In genomic region chr12:39178837-39179236, GRCh38 we compare ENCODE assay signal across 27 cellular contexts.
"Had no signal": no experiment of that assay in that cellular context is flagged by ENCODE, and none has a peak within 500 bp of the region (broad histone marks: within the 10 kb centered on the region; RNA-seq: fewer than 3 reads in every experiment).

No MANE protein-coding gene starts in this region.

- H3K4me3 Mint-ChIP-seq: immature natural killer cell; mesothelial cell of epicardium; naive thymus-derived CD4-positive, alpha-beta T cell; natural killer cell treated with Interleukin-12 subunit alpha and Interleukin-12 subunit beta and Interleukin-15 and Interleukin-18, amount 100 ng/mL, for 72 hours; stimulated activated naive B cell treated with anti-CD40 and anti-IgM and Interleukin-4, amounts not matched to agents 10 μg/mL and 1 μg/mL and 100 μg/mL, for 72 hours had no signal

- DNase-seq: hypothalamus; immature natural killer cell; kidney; left ventricle myocardium inferior; mesendoderm; naive thymus-derived CD4-positive, alpha-beta T cell; ovary; stimulated activated CD4-positive, alpha-beta T cell treated with anti-CD3 and anti-CD28 coated beads, Interleukin-12 subunit alpha, Interleukin-12 subunit beta, amount 100 ng/mL, for 4 hours; stimulated activated CD4-positive, alpha-beta T cell treated with anti-CD3 and anti-CD28 coated beads, Interleukin-15, amount 100 ng/mL, for 24 hours; stimulated activated CD4-positive, alpha-beta T cell treated with anti-CD3 and anti-CD28 coated beads, Interleukin-2, amount 100 ng/mL, for 24 hours; stimulated activated CD4-positive, alpha-beta T cell treated with anti-CD3 and anti-CD28 coated beads, Interleukin-4, amount 100 ng/mL, for 1 hour; stimulated activated naive B cell treated with anti-CD40 and anti-IgM and Interleukin-4, amounts not matched to agents 10 μg/mL and 1 μg/mL and 100 μg/mL, for 72 hours; stimulated activated naive CD8-positive, alpha-beta T cell treated with anti-CD3 and anti-CD28 coated beads, Interleukin-15, Interleukin-2, amounts not matched to agents 100 U/mL and 50 U/mL, for 24 hours; stomach; testis; thyroid gland; transverse colon; upper lobe of left lung had no signal

- FAIRE-seq: islet of Langerhans, kidney had no signal

- H3K27me3 ChIP-seq: ovary, right atrium auricular region, stomach, testis, thyroid gland, transverse colon, upper lobe of left lung, vagina had no signal

- H3K27ac ChIP-seq: left ventricle myocardium inferior, ovary, right atrium auricular region, skin epidermis, stomach, testis, thyroid gland, transverse colon, upper lobe of left lung, vagina had no signal

- ATAC-seq: naive thymus-derived CD4-positive, alpha-beta T cell; natural killer cell treated with Interleukin-12 subunit alpha and Interleukin-12 subunit beta and Interleukin-15 and Interleukin-18, amount 100 ng/mL, for 72 hours; sciatic nerve; stimulated activated naive B cell treated with anti-CD40 and anti-IgM and Interleukin-4, amounts not matched to agents 10 μg/mL and 1 μg/mL and 100 μg/mL, for 72 hours; stimulated activated naive CD8-positive, alpha-beta T cell treated with anti-CD3 and anti-CD28 coated beads, Interleukin-15, Interleukin-2, amounts not matched to agents 100 U/mL and 50 U/mL, for 24 hours had no signal

- H3K27ac Mint-ChIP-seq: immature natural killer cell; mesothelial cell of epicardium; naive thymus-derived CD4-positive, alpha-beta T cell; natural killer cell treated with Interleukin-12 subunit alpha and Interleukin-12 subunit beta and Interleukin-15 and Interleukin-18, amount 100 ng/mL, for 72 hours; progenitor cell of endocrine pancreas; stimulated activated naive B cell treated with anti-CD40 and anti-IgM and Interleukin-4, amounts not matched to agents 10 μg/mL and 1 μg/mL and 100 μg/mL, for 72 hours had no signal

- H3K36me3 ChIP-seq: left ventricle myocardium inferior, ovary, right atrium auricular region, stomach, thyroid gland, transverse colon, upper lobe of left lung, vagina had no signal

- H3K27me3 Mint-ChIP-seq: naive thymus-derived CD4-positive, alpha-beta T cell; natural killer cell treated with Interleukin-12 subunit alpha and Interleukin-12 subunit beta and Interleukin-15 and Interleukin-18, amount 100 ng/mL, for 72 hours; progenitor cell of endocrine pancreas; stimulated activated naive B cell treated with anti-CD40 and anti-IgM and Interleukin-4, amounts not matched to agents 10 μg/mL and 1 μg/mL and 100 μg/mL, for 72 hours had no signal

- H3K4me3 ChIP-seq: left ventricle myocardium inferior, lung, ovary, right atrium auricular region, skin epidermis, stomach, testis, thyroid gland, transverse colon, upper lobe of left lung, vagina had no signal

- H3K9me3 ChIP-seq: left ventricle myocardium inferior, ovary, right atrium auricular region, stomach, testis, thyroid gland, transverse colon, upper lobe of left lung, vagina had no signal

- H3K4me1 ChIP-seq: left ventricle myocardium inferior, right atrium auricular region, stomach, testis, upper lobe of left lung, vagina had no signal

- H3K4me1 Mint-ChIP-seq: immature natural killer cell; stimulated activated naive B cell treated with anti-CD40 and anti-IgM and Interleukin-4, amounts not matched to agents 10 μg/mL and 1 μg/mL and 100 μg/mL, for 72 hours had no signal

- H3K36me3 Mint-ChIP-seq: immature natural killer cell; mesothelial cell of epicardium; naive thymus-derived CD4-positive, alpha-beta T cell; natural killer cell treated with Interleukin-12 subunit alpha and Interleukin-12 subunit beta and Interleukin-15 and Interleukin-18, amount 100 ng/mL, for 72 hours; stimulated activated naive B cell treated with anti-CD40 and anti-IgM and Interleukin-4, amounts not matched to agents 10 μg/mL and 1 μg/mL and 100 μg/mL, for 72 hours had no signal

- H3K9me3 Mint-ChIP-seq: mesothelial cell of epicardium had no signal
